18 cellular contexts compared by ENCODE assay signal in genomic region chr16:69407702-69408323, GRCh38. TPM values are rescaled to one million over a fixed set of nuclear protein-coding genes. Genes with fewer than 3 reads are reported as not detected.
"Had no signal": no experiment of that assay in that cellular context is flagged by ENCODE, and none has a peak within 500 bp of the region (broad histone marks: within the 10 kb centered on the region; RNA-seq: fewer than 3 reads in every experiment).

No MANE protein-coding gene starts in this region.

- H3K36me3 Mint-ChIP-seq: naive thymus-derived CD8-positive, alpha-beta T cell had no signal

- H3K9me3 Mint-ChIP-seq: activated CD4-positive, alpha-beta memory T cell treated with anti-CD3 and anti-CD28 coated beads, Interleukin-2, amount 10 ng/mL, durations not matched to agents 7 days and 5 days; activated T-helper 1 cell treated with anti-CD3 and anti-CD28 coated beads, Interleukin-12 subunit alpha, Interleukin-12 subunit beta, Interleukin-2, Interleukin-4 antibody, amounts not matched to agents 30 ng/mL and 10 ng/mL and 1 ng/mL, durations not matched to agents 14 hours and 24 hours and 36 hours; endodermal cell; naive thymus-derived CD8-positive, alpha-beta T cell; stimulated activated naive CD8-positive, alpha-beta T cell treated with anti-CD3 and anti-CD28 coated beads, Interleukin-15, Interleukin-2, amounts not matched to agents 100 ng/mL and 50 ng/mL, for 24 hours had no signal

- H3K4me3 Mint-ChIP-seq: activated CD4-positive, alpha-beta memory T cell treated with anti-CD3 and anti-CD28 coated beads, Interleukin-2, amount 10 ng/mL, durations not matched to agents 7 days and 5 days; activated T-helper 1 cell treated with anti-CD3 and anti-CD28 coated beads, Interleukin-12 subunit alpha, Interleukin-12 subunit beta, Interleukin-2, Interleukin-4 antibody, amounts not matched to agents 30 ng/mL and 10 ng/mL and 1 ng/mL, durations not matched to agents 14 hours and 24 hours and 36 hours; endodermal cell; naive thymus-derived CD8-positive, alpha-beta T cell; stimulated activated naive CD8-positive, alpha-beta T cell treated with anti-CD3 and anti-CD28 coated beads, Interleukin-15, Interleukin-2, amounts not matched to agents 100 ng/mL and 50 ng/mL, for 24 hours; T-helper 17 cell had no signal

- H3K27me3 ChIP-seq: ascending aorta, dorsolateral prefrontal cortex, gastroesophageal sphincter, heart right ventricle, upper lobe of left lung had no signal

- ATAC-seq: naive thymus-derived CD8-positive, alpha-beta T cell; T-helper 17 cell had no signal

- H3K27me3 Mint-ChIP-seq: naive thymus-derived CD8-positive, alpha-beta T cell; stimulated activated naive CD8-positive, alpha-beta T cell treated with anti-CD3 and anti-CD28 coated beads, Interleukin-15, Interleukin-2, amounts not matched to agents 100 ng/mL and 50 ng/mL, for 24 hours; T-helper 17 cell had no signal

- DNase-seq: activated CD4-positive, alpha-beta memory T cell treated with anti-CD3 and anti-CD28 coated beads, Interleukin-2, amount 10 ng/mL, durations not matched to agents 7 days and 5 days; activated CD4-positive, alpha-beta T cell treated with anti-CD3 and anti-CD28 coated beads for 4 hours; activated naive CD4-positive, alpha-beta T cell treated with Interleukin-2 at 50 U/mL for 16 hours; dorsolateral prefrontal cortex; endodermal cell; lower lobe of right lung; naive thymus-derived CD8-positive, alpha-beta T cell; occipital lobe; T-helper 17 cell; upper lobe of left lung had no signal

- H3K27ac ChIP-seq: ascending aorta, dorsolateral prefrontal cortex, gastroesophageal sphincter, lower lobe of right lung, prostate gland, upper lobe of left lung had no signal

- H3K27ac Mint-ChIP-seq: activated CD4-positive, alpha-beta memory T cell treated with anti-CD3 and anti-CD28 coated beads, Interleukin-2, amount 10 ng/mL, durations not matched to agents 7 days and 5 days; activated T-helper 1 cell treated with anti-CD3 and anti-CD28 coated beads, Interleukin-12 subunit alpha, Interleukin-12 subunit beta, Interleukin-2, Interleukin-4 antibody, amounts not matched to agents 30 ng/mL and 10 ng/mL and 1 ng/mL, durations not matched to agents 14 hours and 24 hours and 36 hours; endodermal cell; stimulated activated naive CD8-positive, alpha-beta T cell treated with anti-CD3 and anti-CD28 coated beads, Interleukin-15, Interleukin-2, amounts not matched to agents 100 ng/mL and 50 ng/mL, for 24 hours; T-helper 17 cell had no signal

- H3K36me3 ChIP-seq: ascending aorta, gastroesophageal sphincter, heart right ventricle, lower lobe of right lung, prostate gland, upper lobe of left lung had no signal

- H3K4me3 ChIP-seq: ascending aorta, dorsolateral prefrontal cortex, gastroesophageal sphincter, heart right ventricle, lower lobe of right lung, prostate gland, upper lobe of left lung had no signal

- H3K9me3 ChIP-seq: ascending aorta, gastroesophageal sphincter, heart right ventricle, lower lobe of right lung, prostate gland, upper lobe of left lung had no signal

RNA-seq across cellular contexts. Expression of gene TMED6, which starts 56.2 kb away (rescaled TPM):
- total RNA-seq: ascending aorta, occipital lobe, temporal lobe had no signal
- polyA plus RNA-seq: right cardiac atrium had no signal
